Comparison of ENCODE assay signal across 22 cellular contexts in the genomic region with DNA sequence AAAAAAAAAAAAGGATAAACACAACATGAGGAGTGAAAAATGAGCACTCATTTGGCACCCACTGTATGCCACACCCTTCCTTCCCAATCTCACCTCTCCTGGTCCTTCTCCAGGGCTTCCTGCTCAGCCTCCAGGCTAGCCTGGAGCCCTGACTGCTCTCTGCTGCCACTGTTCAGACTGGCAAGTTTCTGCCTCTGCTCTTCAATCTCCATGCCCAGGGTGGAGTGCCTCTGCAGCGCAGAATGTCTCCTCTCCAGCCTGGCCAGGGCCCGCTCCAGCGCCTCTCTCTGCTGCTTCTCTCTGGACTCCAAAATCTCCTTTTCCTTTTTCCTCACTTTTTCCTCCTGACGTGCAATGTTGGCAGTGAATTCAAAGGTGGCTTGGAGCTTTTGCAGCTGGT.
"Had no signal": no experiment of that assay in that cellular context is flagged by ENCODE, and none has a peak within 500 bp of the region (broad histone marks: within the 10 kb centered on the region; RNA-seq: fewer than 3 reads in every experiment).

No MANE protein-coding gene starts in this region.

- H3K27me3 ChIP-seq: adrenal gland, SJSA1 had no signal

- H3K4me1 ChIP-seq: adrenal gland, SJSA1 had no signal

- H3K9me3 ChIP-seq: adrenal gland, SJSA1 had no signal

- H3K27ac ChIP-seq: adrenal gland, SJSA1 had no signal

- ATAC-seq: activated CD4-positive, CD25-positive, alpha-beta regulatory T cell treated with anti-CD3 and anti-CD28 coated beads, Interleukin-2, amount 50 U/mL, for 24 hours; activated CD8-positive, alpha-beta T cell treated with anti-CD3 and anti-CD28 coated beads for 36 hours; Panc1; SK-N-SH treated with all-trans-retinoic acid at 6 μM for 48 hours had no signal

- H3K4me3 ChIP-seq: adrenal gland, SJSA1 had no signal

- H3K36me3 ChIP-seq: SJSA1 had no signal

- DNase-seq: activated CD4-positive, alpha-beta T cell treated with anti-CD3 and anti-CD28 coated beads for 4 hours; activated CD8-positive, alpha-beta memory T cell treated with anti-CD3 and anti-CD28 coated beads, Interleukin-2, amount 50 U/mL, for 48 hours; activated CD8-positive, alpha-beta T cell treated with anti-CD3 and anti-CD28 coated beads for 36 hours; activated naive CD4-positive, alpha-beta T cell treated with anti-CD3 and anti-CD28 coated beads, Interleukin-2, amount 50 U/mL, for 16 hours; activated naive CD8-positive, alpha-beta T cell treated with anti-CD3 and anti-CD28 coated beads, Interleukin-2, amount 10 ng/mL, durations not matched to agents 7 days and 5 days; activated T-cell treated with anti-CD3 and anti-CD28 coated beads, Interleukin-2, amount 50 U/mL, for 1 hour; adrenal gland; anterior cingulate cortex; caudate nucleus; Kasumi-1; KBM-7; NCI-H1105 treated with DMSO at 0.1 percent for 48 hours; NCI-H1436 treated with DMSO at 0.1 percent for 48 hours; NCI-H187; NCI-H2081; NCI-H748 treated with DMSO at 0.1 percent for 48 hours; RPMI8226; SHP77 had no signal
